ENCODE assay signal across 8 cellular contexts in genomic region chr7:105806592-105807266, GRCh38.
A peak's percentile ranks its signal among the peaks of the same experiment; 100 is the strongest.
DNase-seq lines count a peak whose midpoint lies in the region; ATAC-seq and TF ChIP-seq lines count a peak whose summit lies in the region.

No MANE protein-coding gene starts in this region.

- H3K9me3 ChIP-seq in adipocyte (ENCODE audit: control insufficient read depth, low read length): no peaks in the 10 kb centered on the region
- H3K9me3 ChIP-seq in endodermal cell (ENCODE audit: control insufficient read depth, low read length): no peaks in the 10 kb centered on the region

- H3K4me1 Mint-ChIP-seq in naive thymus-derived CD8-positive, alpha-beta T cell: peaks cover 37 to 60% (median 46%) of the 10 kb centered on the region in 4 donors
- H3K4me1 Mint-ChIP-seq in endodermal cell: peaks cover 47% of the 10 kb centered on the region

- 84 to 89% methylated on average over 3 to 4 of the region's 4 CpGs for WGBS in endodermal cell (ENCODE audit: insufficient coverage in 1 of 2, insufficient read length in 1 of 2), 2 experiments

- no peaks in the 10 kb centered on the region for H3K27me3 Mint-ChIP-seq in naive thymus-derived CD8-positive, alpha-beta T cell
- H3K27me3 Mint-ChIP-seq in endodermal cell (ENCODE audit: insufficient read depth): no peaks in the 10 kb centered on the region

- H3K4me1 ChIP-seq in adipocyte (ENCODE audit: control insufficient read depth, insufficient read depth, low read length) (peaks cover 9% of the 10 kb centered on the region), endodermal cell (ENCODE audit: control insufficient read depth, insufficient read depth, low read length) (peaks cover 28% of the 10 kb centered on the region)

- H3K27ac ChIP-seq in endodermal cell (ENCODE audit: low read depth, low read length): no peak overlapping the region

- H3K27me3 ChIP-seq in adipocyte (replicated peaks; ENCODE audit: control insufficient read depth, insufficient read depth, low read length) (no peaks in the 10 kb centered on the region), endodermal cell (ENCODE audit: control insufficient read depth, insufficient read depth, low read length, poor library complexity, severe bottlenecking) (no peaks in the 10 kb centered on the region)

- H3K36me3 ChIP-seq in adipocyte (ENCODE audit: control insufficient read depth, insufficient read depth, low read length, severe bottlenecking) (no peaks in the 10 kb centered on the region), endodermal cell (ENCODE audit: control insufficient read depth, insufficient read depth, low read length) (no peaks in the 10 kb centered on the region)

- H3K36me3 Mint-ChIP-seq in naive thymus-derived CD8-positive, alpha-beta T cell: no peaks in the 10 kb centered on the region
- H3K36me3 Mint-ChIP-seq in endodermal cell (ENCODE audit: low read depth): no peaks in the 10 kb centered on the region

- ATAC-seq in GM18511 (IDR thresholded peaks at IDR 0.05; ENCODE audit: unreplicated experiment) (peak; percentile 52), HG03045 (IDR thresholded peaks at IDR 0.05; ENCODE audit: unreplicated experiment) (peak; percentile 43)
- ATAC-seq in naive thymus-derived CD8-positive, alpha-beta T cell: peak; percentile 46 to 62

- peak overlapping the region in 8 of 10 donors; percentile 8 to 71 (median 53) for H3K4me3 Mint-ChIP-seq in naive thymus-derived CD8-positive, alpha-beta T cell
- no peak overlapping the region for H3K4me3 Mint-ChIP-seq in endodermal cell

- no peak for TF ChIP-seq CTCF in endodermal cell (conservative IDR thresholded peaks at IDR 0.05)

- peak in 3 of 5 donors; percentile 13 to 90 (median 17) for DNase-seq in T-helper 1 cell
- DNase-seq in adipocyte (ENCODE audit: low read depth): peak; percentile 75
- DNase-seq in naive thymus-derived CD8-positive, alpha-beta T cell: peak in 4 of 10 donors; percentile 8 to 33 (median 14)
- DNase-seq in OCI-M1 (lab: John Stamatoyannopoulos, UW): no peak
- no peak for DNase-seq in endodermal cell
- DNase-seq in HuH-7.5 (ENCODE audit: low spot score): no peak

- H3K4me3 ChIP-seq in adipocyte (ENCODE audit: low read length) (no peak overlapping the region), endodermal cell (ENCODE audit: low read length) (no peak overlapping the region)

- POLR2A ChIA-PET in naive thymus-derived CD8-positive, alpha-beta T cell (lab: Charles Lee): no interaction called here

- H3K9ac ChIP-seq in adipocyte (ENCODE audit: low read length) (no peak overlapping the region), endodermal cell (ENCODE audit: extremely low read depth, low read length, poor library complexity, severe bottlenecking) (no peak overlapping the region)

- peak overlapping the region; percentile 3 to 85 (median 52) for H3K27ac Mint-ChIP-seq in naive thymus-derived CD8-positive, alpha-beta T cell
- H3K27ac Mint-ChIP-seq in endodermal cell: no peak overlapping the region

- H3K9me3 Mint-ChIP-seq in naive thymus-derived CD8-positive, alpha-beta T cell: no peaks in the 10 kb centered on the region
- H3K9me3 Mint-ChIP-seq in endodermal cell: no peaks in the 10 kb centered on the region

Comparison
In these comparisons a context has a peak if more than half of its experiments do, and no peak if none do; other contexts are left out.
1. DNase-seq: peak in T-helper 1 cell (3 of 5) and adipocyte (single experiment); none in OCI-M1 (single experiment), endodermal cell (single experiment) and HuH-7.5 (single experiment).
2. Peak in every context shown above with its lines, with median percentiles within 50 percentile points of each other: ATAC-seq.